Comparison of ENCODE assay signal across 13 cellular contexts in the genomic region with DNA sequence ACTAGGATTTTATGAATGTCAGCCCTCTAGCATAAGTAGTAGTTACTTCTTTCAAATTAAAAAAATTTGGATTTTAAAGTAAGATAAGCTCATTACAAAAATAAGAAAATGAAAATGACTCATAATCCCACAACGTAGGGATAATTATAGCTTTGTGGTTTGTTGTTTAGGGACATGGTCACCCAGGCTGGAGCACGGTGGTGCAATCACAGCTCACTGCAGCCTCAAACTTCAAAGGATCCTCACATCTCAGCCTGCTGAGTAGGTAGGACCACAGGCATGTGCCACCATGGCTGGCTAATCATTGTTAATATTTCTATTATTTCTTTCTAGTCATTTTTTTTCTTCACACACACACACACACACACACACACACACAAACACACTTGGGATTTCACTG. TPM values are rescaled to one million over a fixed set of nuclear protein-coding genes. Genes with fewer than 3 reads are reported as not detected.
A peak's percentile ranks its signal among the peaks of the same experiment; 100 is the strongest.
DNase-seq lines count a peak whose midpoint lies in the region; ATAC-seq, FAIRE-seq and TF ChIP-seq lines count a peak whose summit lies in the region.
"Had no signal": no experiment of that assay in that cellular context is flagged by ENCODE, and none has a peak within 500 bp of the region (broad histone marks: within the 10 kb centered on the region; RNA-seq: fewer than 3 reads in every experiment).

No MANE protein-coding gene starts in this region.

- H3K4me1 ChIP-seq in astrocyte (ENCODE audit: insufficient read depth, low read length) = peaks cover 25% of the 10 kb centered on the region
- peaks cover 0 to 10% (median 0%) of the 10 kb centered on the region in 4 donors for H3K4me1 ChIP-seq in tibial artery

- no peak for FAIRE-seq in astrocyte (lab: Jason Lieb, UNC)

- ATAC-seq in GM21717 (IDR thresholded peaks at IDR 0.05; ENCODE audit: unreplicated experiment) = no peak
- ATAC-seq: naive thymus-derived CD8-positive, alpha-beta T cell had no signal

- H3K36me3 Mint-ChIP-seq in astrocyte (ENCODE audit: low read depth, unreplicated experiment) = no peaks in the 10 kb centered on the region
- H3K36me3 Mint-ChIP-seq: activated naive CD4-positive, alpha-beta T cell treated with anti-CD3 and anti-CD28 coated beads, Interleukin-2, amount 10 ng/mL, durations not matched to agents 7 days and 5 days; naive thymus-derived CD8-positive, alpha-beta T cell had no signal

- H3K4me1 Mint-ChIP-seq in astrocyte (ENCODE audit: low read depth, unreplicated experiment) = peaks cover 22% of the 10 kb centered on the region
- H3K4me1 Mint-ChIP-seq: activated naive CD4-positive, alpha-beta T cell treated with anti-CD3 and anti-CD28 coated beads, Interleukin-2, amount 10 ng/mL, durations not matched to agents 7 days and 5 days; naive thymus-derived CD8-positive, alpha-beta T cell had no signal

- no peak overlapping the region for H3K4me3 ChIP-seq in MG63
- no peak overlapping the region for H3K4me3 ChIP-seq in astrocyte (ENCODE audit: insufficient read depth, low read depth, low read length)
- H3K4me3 ChIP-seq in kidney epithelial cell (ENCODE audit: low read depth, low read length) = no peak overlapping the region
- no peak overlapping the region for H3K4me3 ChIP-seq in tibial artery
- H3K4me3 ChIP-seq: transverse colon had no signal

- no peak overlapping the region for H2AFZ ChIP-seq in astrocyte (ENCODE audit: low read depth, low read length)

- H3K79me2 ChIP-seq in astrocyte (ENCODE audit: insufficient read depth, low read length) = no peaks in the 10 kb centered on the region

- no peak overlapping the region for H3K27ac Mint-ChIP-seq in astrocyte (ENCODE audit: unreplicated experiment)
- H3K27ac Mint-ChIP-seq: activated naive CD4-positive, alpha-beta T cell treated with anti-CD3 and anti-CD28 coated beads, Interleukin-2, amount 10 ng/mL, durations not matched to agents 7 days and 5 days; naive thymus-derived CD8-positive, alpha-beta T cell had no signal

- H3K36me3 ChIP-seq in MG63 (no peaks in the 10 kb centered on the region), astrocyte (ENCODE audit: insufficient read depth, low read length) (no peaks in the 10 kb centered on the region), kidney epithelial cell (ENCODE audit: control insufficient read depth, insufficient read depth, low read length) (no peaks in the 10 kb centered on the region), tibial artery (no peaks in the 10 kb centered on the region)
- H3K36me3 ChIP-seq: transverse colon had no signal

- H3K9me3 Mint-ChIP-seq in astrocyte (ENCODE audit: unreplicated experiment) = peaks cover 1% of the 10 kb centered on the region

- H3K27me3 Mint-ChIP-seq in astrocyte (ENCODE audit: low read depth, unreplicated experiment) = no peaks in the 10 kb centered on the region

- no peaks in the 10 kb centered on the region for H3K27me3 ChIP-seq in MG63
- no peaks in the 10 kb centered on the region for H3K27me3 ChIP-seq in astrocyte (ENCODE audit: insufficient read depth, low read length)
- H3K27me3 ChIP-seq in kidney epithelial cell (ENCODE audit: control insufficient read depth, insufficient read depth, low read length) = no peaks in the 10 kb centered on the region
- no peaks in the 10 kb centered on the region for H3K27me3 ChIP-seq in tibial artery
- H3K27me3 ChIP-seq: transverse colon had no signal

- H3K27ac ChIP-seq in astrocyte (ENCODE audit: low read depth, low read length) (no peak overlapping the region), tibial artery (no peak overlapping the region)
- H3K27ac ChIP-seq: transverse colon had no signal

- intact Hi-C loops in tibial artery (cut with DNase I; ENCODE audit: low total_unique reads) = no loop called here

- peak; percentile 61 for DNase-seq in EL
- DNase-seq in MG63 = peak; percentile 11
- DNase-seq in astrocyte (ENCODE audit: low read depth) = peak; percentile 65
- DNase-seq in kidney epithelial cell (ENCODE audit: low read depth) = peak; percentile 12
- DNase-seq in A172 (ENCODE audit: low spot score) = no peak
- DNase-seq in DMS79 treated with DMSO at 0.1 percent for 48 hours (lab: John Stamatoyannopoulos, UW) = no peak
- no peak for DNase-seq in tibial artery
- DNase-seq: activated naive CD4-positive, alpha-beta T cell treated with anti-CD3 and anti-CD28 coated beads, Interleukin-2, amount 10 ng/mL, durations not matched to agents 7 days and 5 days; cerebellar nuclear complex; naive thymus-derived CD8-positive, alpha-beta T cell; stimulated activated CD4-positive, alpha-beta T cell treated with anti-CD3 and anti-CD28 coated beads, Interleukin-2, amount 100 ng/mL, for 24 hours; transverse colon had no signal

- H3K4me3 Mint-ChIP-seq in astrocyte (ENCODE audit: unreplicated experiment) = no peak overlapping the region
- H3K4me3 Mint-ChIP-seq: activated naive CD4-positive, alpha-beta T cell treated with anti-CD3 and anti-CD28 coated beads, Interleukin-2, amount 10 ng/mL, durations not matched to agents 7 days and 5 days; naive thymus-derived CD8-positive, alpha-beta T cell had no signal

- no peaks in the 10 kb centered on the region for H4K20me1 ChIP-seq in astrocyte (ENCODE audit: insufficient read depth, low read length)

- no peaks in the 10 kb centered on the region for H3K9me3 ChIP-seq in MG63
- no peaks in the 10 kb centered on the region for H3K9me3 ChIP-seq in astrocyte (ENCODE audit: insufficient read depth, low read depth, low read length)
- no peaks in the 10 kb centered on the region for H3K9me3 ChIP-seq in tibial artery
- H3K9me3 ChIP-seq: transverse colon had no signal

- TF ChIP-seq CTCF in astrocyte (IDR thresholded peaks at IDR 0.05; ENCODE audit: insufficient read depth, low read depth, low read length) (no peak), kidney epithelial cell (IDR thresholded peaks at IDR 0.05; ENCODE audit: insufficient read depth, low read length, poor library complexity, severe bottlenecking) (no peak), tibial artery (IDR thresholded peaks at IDR 0.05) (no peak)

- H3K9ac ChIP-seq in astrocyte (ENCODE audit: low read length) = no peak overlapping the region

- peak overlapping the region; percentile 36 for H3K4me2 ChIP-seq in astrocyte (ENCODE audit: low read length)

RNA-seq across cellular contexts. Expression of gene PLAC1, which starts 57.6 kb away (rescaled TPM):
- not detected in 2 replicates for total RNA-seq in MG63 (2014; rRNA removed; shearing (Covaris generic); ENCODE audit: low replicate concordance)
- total RNA-seq in astrocyte (0.61 and 0.70 TPM in 2 replicates), kidney epithelial cell (not detected in 2 replicates)
- 0.38 and 2.8 TPM in 2 replicates for total RNA-seq in A172 (2014; rRNA removed; shearing (Covaris generic))
- total RNA-seq: naive thymus-derived CD8-positive, alpha-beta T cell had no signal

Comparison
In these comparisons a context has a peak if more than half of its experiments do, and no peak if none do; other contexts are left out.
1. DNase-seq: peak in EL (single experiment), MG63 (single experiment), astrocyte (single experiment) and kidney epithelial cell (single experiment); none in A172 (single experiment), DMS79 treated with DMSO at 0.1 percent for 48 hours (single experiment) and tibial artery (0 of 2).